8 cellular contexts compared by ENCODE assay signal in genomic region chr12:121537814-121538698, GRCh38. TPM values are rescaled to one million over a fixed set of nuclear protein-coding genes. Genes with fewer than 3 reads are reported as not detected.
DNase-seq lines count a peak whose midpoint lies in the region; ATAC-seq, FAIRE-seq and TF ChIP-seq lines count a peak whose summit lies in the region.

No MANE protein-coding gene starts in this region.

- WGBS in A549 (ENCODE audit: missing lambda C conversion rate): 21% methylated on average over 38 of the region's 83 CpGs
- WGBS in mesodermal cell (ENCODE audit: insufficient coverage in 2 of 2), 2 experiments: 4 to 12% methylated on average over 40 to 65 of the region's 83 CpGs

- H3K9me3 Mint-ChIP-seq in T-cell (no peaks in the 10 kb centered on the region), type B pancreatic cell (no peaks in the 10 kb centered on the region)

- peak; percentile 7 to 30 for ATAC-seq in A549
- ATAC-seq in GM18867 (IDR thresholded peaks at IDR 0.05; ENCODE audit: unreplicated experiment): peak; percentile 16
- peak; percentile 6 for ATAC-seq in HG03108 (IDR thresholded peaks at IDR 0.05; ENCODE audit: unreplicated experiment)
- ATAC-seq in T-cell (replicated peaks in 1 of 4): peak; percentile 5 to 39 (median 38)

- POLR2A ChIA-PET in A549 (lab: Yijun Ruan, JAX) (interaction anchor here (0.9 to 1.7 kb wide), 3 partner anchors 39 to 89 kb away, joined by 3 to 8 read pairs (median 3); partner anchors contain the start of gene ORAI1), T-cell (lab: Charles Lee) (interaction anchor here in 1 of 2 donors (0.6 kb wide), 1 partner anchor 184 kb away, joined by 5 read pairs; no protein-coding TSS in a partner anchor)

- H3K27ac Mint-ChIP-seq in T-cell: peak overlapping the region; percentile 85 to 86
- H3K27ac Mint-ChIP-seq in type B pancreatic cell: peak overlapping the region; percentile 75

- TF ChIP-seq POLR2A in A549 (IDR thresholded peaks at IDR 0.05; ENCODE audit: low read length): no peak

- H3K9me3 ChIP-seq in A549: no peaks in the 10 kb centered on the region
- H3K9me3 ChIP-seq in mesodermal cell (ENCODE audit: control insufficient read depth, low read length): no peaks in the 10 kb centered on the region

- H3K36me3 Mint-ChIP-seq in T-cell (peaks cover 8% of the 10 kb centered on the region), type B pancreatic cell (peaks cover 12% of the 10 kb centered on the region)

- H3K4me3 ChIP-seq in A549 (peak overlapping the region; percentile 66), coronary artery (peak overlapping the region; percentile 84), mesodermal cell (ENCODE audit: extremely low read depth, insufficient read depth, low read length, poor library complexity, severe bottlenecking) (peak overlapping the region; percentile 24)

- peaks cover 26% of the 10 kb centered on the region for H3K4me1 ChIP-seq in A549
- peaks cover 22% of the 10 kb centered on the region for H3K4me1 ChIP-seq in mesodermal cell (ENCODE audit: control insufficient read depth, insufficient read depth, low read length, poor library complexity, severe bottlenecking)

- no peak for TF ChIP-seq EP300 in A549 (IDR thresholded peaks at IDR 0.05)

- TF ChIP-seq CTCF in A549 (IDR thresholded peaks at IDR 0.05) (no peak), coronary artery (IDR thresholded peaks at IDR 0.05) (no peak), type B pancreatic cell (conservative IDR thresholded peaks at IDR 0.05) (no peak)

- DNase-seq in A549 (ENCODE audit: low read depth in 1 of 2, low spot score in 1 of 2) (no peak), T-cell (peak in 11 of 34 experiments; percentile 15 to 42 (median 31)), coronary artery (ENCODE audit: low spot score) (no peak), type B pancreatic cell (ENCODE audit: extremely low spot score, unreplicated experiment) (no peak), T1000 (lab: John Stamatoyannopoulos, UW) (no peak)

- H3K4me3 Mint-ChIP-seq in T-cell (peak overlapping the region; percentile 80 to 84 (median 83)), type B pancreatic cell (peak overlapping the region; percentile 91)

- FAIRE-seq in A549 (lab: Jason Lieb, UNC): no peak

- H3K4me1 Mint-ChIP-seq in T-cell: peaks cover 39 to 47% (median 47%) of the 10 kb centered on the region in 3 donors
- H3K4me1 Mint-ChIP-seq in type B pancreatic cell (ENCODE audit: unreplicated experiment): peaks cover 27% of the 10 kb centered on the region

- H3K27ac ChIP-seq in A549 (peak overlapping the region; percentile 82 to 89), coronary artery (peak overlapping the region; percentile 63 to 88), mesodermal cell (ENCODE audit: low read depth, low read length, severe bottlenecking) (no peak overlapping the region)

- peak overlapping the region; percentile 96 for H3K4me2 ChIP-seq in A549

- CTCF ChIA-PET in A549 (lab: Yijun Ruan, JAX) (interaction anchor here (0.5 to 3.7 kb wide), 9 partner anchors 9 to 141 kb away, joined by 3 to 19 read pairs (median 4); no protein-coding TSS in a partner anchor), T-cell (lab: Charles Lee) (interaction anchor here in 1 of 2 donors (1.5 kb wide), 1 partner anchor 134 kb away, joined by 3 read pairs; no protein-coding TSS in a partner anchor)

- no peaks in the 10 kb centered on the region for H3K27me3 Mint-ChIP-seq in T-cell
- peaks cover 7% of the 10 kb centered on the region for H3K27me3 Mint-ChIP-seq in type B pancreatic cell

- H3K36me3 ChIP-seq in mesodermal cell (ENCODE audit: control insufficient read depth, insufficient read depth, low read length): peaks cover 37% of the 10 kb centered on the region

- TF ChIP-seq RAD21 in A549 (conservative IDR thresholded peaks at IDR 0.05 in 1 of 2, IDR thresholded peaks at IDR 0.05 in 1 of 2): no peak

TF ChIP-seq in A549, 52 proteins besides CTCF, POLR2A, EP300 and RAD21:
- TF ChIP-seq KDM1A (IDR thresholded peaks at IDR 0.05; ENCODE audit: low read depth): peak; percentile 59; the same call in 1 of the 2 replicates
- TF ChIP-seq SREBF2 (IDR thresholded peaks at IDR 0.05): no peak
- TF ChIP-seq ZFP36 (IDR thresholded peaks at IDR 0.05; ENCODE audit: borderline replicate concordance, partially characterized antibody): peak; percentile 59
- TF ChIP-seq NPAS2 (CRISPR knock-in tag; IDR thresholded peaks at IDR 0.05; ENCODE audit: borderline replicate concordance): no peak
- TF ChIP-seq KDM5A (IDR thresholded peaks at IDR 0.05): no peak

RNA-seq across cellular contexts. Expression of gene KDM2B, which starts 42.8 kb away (rescaled TPM):
- polyA plus RNA-seq in A549 (2011; rRNA removed) (10.4 and 12.7 TPM in 2 replicates), A549 (2017; fragmentation: RNase III; extraction: RNeasy Plus Mini Kit Qiagen cat#74134 plus additional on column Dnase treatment) (18.1 to 18.4 TPM (median 18.3 TPM) in 3 replicates)
- polyA plus RNA-seq in A549 (2012; cell fraction: cytosol; rRNA removed): 15.0 and 25.1 TPM in 2 replicates
- 47.3 and 56.0 TPM in 2 replicates for polyA plus RNA-seq in A549 (2012; cell fraction: nucleus; rRNA removed)
- 20.4 and 34.1 TPM in 2 replicates for polyA minus RNA-seq in A549 (2011; rRNA and poly(A)+ RNA removed)
- total RNA-seq in T-cell (100 to 1,000 TPM in 2 of 5 donors, 10 to 100 TPM in 3; 74.1 to 102 (median 95.8) TPM), type B pancreatic cell (ENCODE audit: low replicate concordance) (36.9 and 51.7 TPM in 2 replicates)
- polyA plus RNA-seq in mesodermal cell (2013, experiment 1 of 2): 52.8 TPM
- polyA plus RNA-seq in mesodermal cell (2013, experiment 2 of 2): 50.4 TPM

Comparison
In these comparisons a context has a peak if more than half of its experiments do, and no peak if none do; other contexts are left out.
1. H3K4me3 ChIP-seq: peak in every context shown above with its lines; median percentile 84 in coronary artery; 66 in A549; 24 in mesodermal cell.